Comparison of ENCODE assay signal across 23 cellular contexts in genomic region chr14:34466691-34467090, GRCh38.
"Had no signal": no experiment of that assay in that cellular context is flagged by ENCODE, and none has a peak within 500 bp of the region (broad histone marks: within the 10 kb centered on the region; RNA-seq: fewer than 3 reads in every experiment).

No MANE protein-coding gene starts in this region.

- H3K4me3 ChIP-seq: SJSA1, SK-N-MC had no signal

- H3K27ac ChIP-seq: HL-60, KMS-11, SJSA1, SK-N-MC had no signal

- H3K9ac ChIP-seq: KMS-11 had no signal

- H3K27me3 ChIP-seq: SJSA1 had no signal

- H3K9me3 ChIP-seq: SJSA1 had no signal

- DNase-seq: Kasumi-1, MM.1S, NCI-H1092 treated with DMSO at 0.1 percent for 48 hours, NCI-H1436 treated with DMSO at 0.1 percent for 48 hours, NCI-H1694, NCI-H187 treated with DMSO at 0.1 percent for 48 hours, NCI-H2081, NCI-H2107, NCI-H226, NCI-H446, NCI-H510A, NCI-H524 treated with DMSO at 0.1 percent for 48 hours, NCI-H69, NCI-H774, Right ventricle myocardium superior, RPMI8226, SIG-M5 had no signal

- FAIRE-seq: HTR-8/SVneo, RCC 7860 had no signal

- H3K4me2 ChIP-seq: KMS-11 had no signal
